In genomic region chr9:90018688-90019087, GRCh38 we compare ENCODE assay signal across 19 cellular contexts.
DNase-seq lines count a peak whose midpoint lies in the region; ATAC-seq and TF ChIP-seq lines count a peak whose summit lies in the region.
"Had no signal": no experiment of that assay in that cellular context is flagged by ENCODE, and none has a peak within 500 bp of the region (broad histone marks: within the 10 kb centered on the region; RNA-seq: fewer than 3 reads in every experiment).

No MANE protein-coding gene starts in this region.

- BruUV-seq in A673 (replicated peaks; lab: Mats Ljungman, UMichigan), result no TSS peak

- no peaks in the 10 kb centered on the region for H3K9me2 ChIP-seq in hepatocyte (replicated peaks; ENCODE audit: insufficient read depth)

- no peaks in the 10 kb centered on the region for H4K20me1 ChIP-seq in hepatocyte (ENCODE audit: insufficient read depth, poor library complexity, severe bottlenecking)

- H3K36me3 ChIP-seq in left lung (no peaks in the 10 kb centered on the region), A673 (ENCODE audit: insufficient read depth, low read length, poor library complexity, severe bottlenecking) (no peaks in the 10 kb centered on the region), hepatocyte (replicated peaks; ENCODE audit: insufficient read depth, low read depth) (no peaks in the 10 kb centered on the region)
- H3K36me3 ChIP-seq: MG63 had no signal

- POLR2A ChIA-PET in A673 (lab: Charles Lee; ENCODE audit: low non-redundant PET), result no interaction called here
- POLR2A ChIA-PET in RWPE1 (lab: Yijun Ruan, JAX; ENCODE audit: low non-redundant PET), result no interaction called here

- H3K27me3 ChIP-seq in left lung, result no peaks in the 10 kb centered on the region
- H3K27me3 ChIP-seq in A673 (replicated peaks; ENCODE audit: insufficient read depth, low read depth, low read length, poor library complexity), result peaks cover 4% of the 10 kb centered on the region
- H3K27me3 ChIP-seq in hepatocyte, result no peaks in the 10 kb centered on the region
- H3K27me3 ChIP-seq: MG63 had no signal

- no peaks in the 10 kb centered on the region for H3K79me2 ChIP-seq in hepatocyte

- H3K9me3 ChIP-seq in left lung, result peaks cover 0 to 3% of the 10 kb centered on the region in 2 donors
- H3K9me3 ChIP-seq in A673 (ENCODE audit: low read depth, low read length, poor library complexity, severe bottlenecking), result no peaks in the 10 kb centered on the region
- H3K9me3 ChIP-seq in hepatocyte (ENCODE audit: low read depth), result no peaks in the 10 kb centered on the region
- H3K9me3 ChIP-seq: MG63 had no signal

- no peak overlapping the region for H2AFZ ChIP-seq in hepatocyte

- no peaks in the 10 kb centered on the region for H3K4me1 ChIP-seq in left lung
- H3K4me1 ChIP-seq in A673 (ENCODE audit: insufficient read depth, low read length, poor library complexity, severe bottlenecking), result no peaks in the 10 kb centered on the region
- no peaks in the 10 kb centered on the region for H3K4me1 ChIP-seq in hepatocyte (ENCODE audit: insufficient read depth)

- no peak for TF ChIP-seq CTCF in left lung (IDR thresholded peaks at IDR 0.05)
- TF ChIP-seq CTCF in A673 (conservative IDR thresholded peaks at IDR 0.05; ENCODE audit: low read depth, low read length), result no peak
- TF ChIP-seq CTCF in RWPE1 (conservative IDR thresholded peaks at IDR 0.05; ENCODE audit: low read depth), result no peak
- TF ChIP-seq CTCF in hepatocyte (IDR thresholded peaks at IDR 0.05; ENCODE audit: poor library complexity), result no peak

- H3K4me3 ChIP-seq in left lung, result no peak overlapping the region
- no peak overlapping the region for H3K4me3 ChIP-seq in A673 (ENCODE audit: low read depth, low read length, poor library complexity, severe bottlenecking)
- H3K4me3 ChIP-seq in hepatocyte, result no peak overlapping the region
- H3K4me3 ChIP-seq: MG63 had no signal

- DNase-seq in DMS153 (lab: John Stamatoyannopoulos, UW) (peak; percentile 75), DMS153 treated with DMSO at 0.1 percent for 48 hours (lab: John Stamatoyannopoulos, UW; ENCODE audit: unreplicated experiment) (no peak), DMS53 (lab: John Stamatoyannopoulos, UW) (peak; percentile 67), NCI-H1436 (lab: John Stamatoyannopoulos, UW) (peak; percentile 42), left lung (no peak), A673 (ENCODE audit: low spot score) (no peak), RWPE1 (ENCODE audit: low spot score) (no peak), hepatocyte (ENCODE audit: low spot score) (no peak)
- DNase-seq: C1 segment of cervical spinal cord, H7, Karpas-422, MG63, NCI-H1694, NCI-H2171 treated with DMSO at 0.1 percent for 48 hours, NCI-H446 treated with DMSO at 0.1 percent for 48 hours, SHP77 treated with DMSO at 0.1 percent for 48 hours, T-helper 1 cell had no signal

- H3K4me2 ChIP-seq in hepatocyte, result no peak overlapping the region

- peak; percentile 29 for ATAC-seq in left lung
- ATAC-seq: SK-N-SH treated with all-trans-retinoic acid at 6 μM for 48 hours had no signal

- WGBS in hepatocyte (ENCODE audit: low lambda C conversion rate, missing lambda C conversion rate), result 88% methylated on average over 2 of the region's 2 CpGs

- H3K27ac ChIP-seq in left lung (no peak overlapping the region), A673 (ENCODE audit: low read depth, low read length, poor library complexity, severe bottlenecking) (no peak overlapping the region), RWPE1 (no peak overlapping the region), hepatocyte (no peak overlapping the region)
- H3K27ac ChIP-seq: 22Rv1 had no signal

- intact Hi-C loops in left lung (cut with DNase I), result no loop called here
- intact Hi-C loops in A673 (cut with micrococcal nuclease; ENCODE audit: unreplicated experiment), result no loop called here

- CTCF ChIA-PET in A673 (lab: Charles Lee) (no interaction called here), RWPE1 (lab: Yijun Ruan, JAX) (interaction anchor here (0.7 kb wide), 1 partner anchor 450 kb away, joined by 3 read pairs; no protein-coding TSS in a partner anchor)

Comparison
In these comparisons a context has a peak if more than half of its experiments do, and no peak if none do; other contexts are left out.
1. DNase-seq: peak in DMS153 (single experiment), DMS53 (single experiment) and NCI-H1436 (single experiment); none in DMS153 treated with DMSO at 0.1 percent for 48 hours (single experiment), left lung (0 of 2), A673 (single experiment), RWPE1 (single experiment) and hepatocyte (single experiment).